ENCODE assay signal across 9 cellular contexts in the genomic region with DNA sequence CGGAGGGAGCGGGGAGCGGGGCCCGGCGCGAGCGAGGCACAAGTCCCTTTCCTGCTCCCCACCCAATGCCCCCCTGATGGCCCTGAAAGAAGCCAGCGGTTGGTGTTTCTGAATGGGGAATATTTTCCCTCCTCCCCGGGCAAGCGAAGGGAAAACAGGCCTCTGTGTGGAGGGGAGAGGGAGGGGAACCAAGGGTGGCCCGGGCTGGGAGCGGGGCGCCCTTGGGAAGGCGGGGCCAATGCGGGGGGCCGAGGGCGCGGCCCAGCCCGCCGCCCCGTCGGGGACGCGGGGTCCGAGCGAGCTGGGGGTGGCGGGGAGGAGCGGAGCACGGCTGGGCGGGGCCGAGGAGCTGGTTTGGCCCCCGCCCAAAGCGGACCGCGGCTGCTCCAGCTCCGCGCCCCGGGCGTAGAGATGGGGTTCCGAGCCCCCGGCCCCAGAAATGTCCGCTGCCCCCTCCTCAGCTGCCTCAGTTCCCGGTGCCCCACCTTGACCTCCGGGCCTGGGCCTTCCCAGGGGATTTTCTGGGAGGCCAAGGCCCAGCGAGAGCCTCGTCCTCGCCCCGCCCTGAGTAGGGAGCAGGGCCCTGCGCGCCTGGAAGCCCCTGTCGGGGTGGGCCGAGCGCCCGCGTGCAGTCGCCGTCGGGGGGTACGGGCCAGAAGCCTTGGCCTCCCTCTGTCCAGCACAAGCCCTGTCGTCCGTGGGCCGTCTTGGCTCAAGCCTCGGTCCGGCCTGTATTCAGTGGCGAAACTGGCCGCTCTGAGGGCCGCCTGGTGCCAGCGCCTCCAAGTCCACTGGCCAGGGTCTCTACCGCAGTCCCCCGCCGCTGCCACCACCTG. TPM values are rescaled to one million over a fixed set of nuclear protein-coding genes. Genes with fewer than 3 reads are reported as not detected.
DNase-seq lines count a peak whose midpoint lies in the region; ATAC-seq and TF ChIP-seq lines count a peak whose summit lies in the region.
"Had no signal": no experiment of that assay in that cellular context is flagged by ENCODE, and none has a peak within 500 bp of the region (broad histone marks: within the 10 kb centered on the region; RNA-seq: fewer than 3 reads in every experiment).

No MANE protein-coding gene starts in this region.

- H3K4me3 ChIP-seq in H7 (ENCODE audit: insufficient read depth, low read depth, low read length) (peak overlapping the region; percentile 46), adrenal gland (peak overlapping the region in 2 of 4 donors; percentile 11 to 60), iPS-18a (ENCODE audit: low read length) (peak overlapping the region; percentile 64), spleen (peak overlapping the region; percentile 12 to 67 (median 40))
- H3K4me3 ChIP-seq: SJSA1 had no signal

- TF ChIP-seq POLR2A in adrenal gland (IDR thresholded peaks at IDR 0.05) (no peak), spleen (IDR thresholded peaks at IDR 0.05) (no peak)

- 4 to 21% (median 12%) methylated on average over 11 to 70 of the region's 71 CpGs for WGBS in adrenal gland, 4 donors
- WGBS in spleen, 5 donors = 20 to 34% (median 22%) methylated on average over 25 to 71 of the region's 71 CpGs

- H3K36me3 ChIP-seq in H7 (replicated peaks; ENCODE audit: control insufficient read depth, insufficient read depth, low read length) (no peaks in the 10 kb centered on the region), adrenal gland (replicated peaks in 1 of 2) (no peaks in the 10 kb centered on the region), iPS-18a (ENCODE audit: control insufficient read depth, low read depth, low read length) (no peaks in the 10 kb centered on the region), spleen (peaks cover 0 to 6% (median 0%) of the 10 kb centered on the region in 6 donors)

- H3K9ac ChIP-seq in iPS-18a (ENCODE audit: low read length) = no peak overlapping the region

- H3K27me3 ChIP-seq in H7 (ENCODE audit: control insufficient read depth, insufficient read depth, low read length) = no peaks in the 10 kb centered on the region
- H3K27me3 ChIP-seq in adrenal gland = no peaks in the 10 kb centered on the region
- H3K27me3 ChIP-seq in iPS-18a (ENCODE audit: control insufficient read depth, insufficient read depth, low read length) = no peaks in the 10 kb centered on the region
- no peaks in the 10 kb centered on the region for H3K27me3 ChIP-seq in spleen (replicated peaks in 1 of 7)
- H3K27me3 ChIP-seq: SJSA1 had no signal

- H3K4me1 ChIP-seq in adrenal gland (replicated peaks in 1 of 2) = peaks cover 25 to 30% of the 10 kb centered on the region in 2 donors
- peaks cover 11% of the 10 kb centered on the region for H3K4me1 ChIP-seq in iPS-18a (ENCODE audit: control insufficient read depth, low read depth, low read length)
- peaks cover 16 to 56% (median 46%) of the 10 kb centered on the region in 6 donors for H3K4me1 ChIP-seq in spleen

- ATAC-seq in GM18858 (IDR thresholded peaks at IDR 0.05; ENCODE audit: unreplicated experiment) = no peak
- ATAC-seq in GM21526 (IDR thresholded peaks at IDR 0.05; ENCODE audit: low FRiP score, unreplicated experiment) = no peak
- no peak for ATAC-seq in HG02623 (IDR thresholded peaks at IDR 0.05; ENCODE audit: unreplicated experiment)

- H3K27ac ChIP-seq in adrenal gland = peak overlapping the region; percentile 60 to 99 (median 84)
- H3K27ac ChIP-seq in iPS-18a (ENCODE audit: low read length) = no peak overlapping the region
- peak overlapping the region; percentile 85 to 91 (median 90) for H3K27ac ChIP-seq in spleen
- H3K27ac ChIP-seq: SJSA1 had no signal

- intact Hi-C loops in adrenal gland (cut with DNase I) (no loop called here), spleen (cut with DNase I; ENCODE audit: low total_unique reads) (no loop called here)

- DNase-seq in H7 (peak; percentile 89), adrenal gland (peak in 4 of 7 donors; percentile 62 to 74 (median 62)), spleen (peak; percentile 87), NCI-H2029 (lab: John Stamatoyannopoulos, UW) (no peak)

- no peaks in the 10 kb centered on the region for H3K9me3 ChIP-seq in adrenal gland (replicated peaks in 1 of 3)
- no peaks in the 10 kb centered on the region for H3K9me3 ChIP-seq in iPS-18a (ENCODE audit: control insufficient read depth, low read depth, low read length)
- H3K9me3 ChIP-seq in spleen = no peaks in the 10 kb centered on the region

- no peak for TF ChIP-seq CTCF in adrenal gland (IDR thresholded peaks at IDR 0.05)
- TF ChIP-seq CTCF in spleen (IDR thresholded peaks at IDR 0.05 in 8 of 11, conservative IDR thresholded peaks at IDR 0.05 in 3 of 11) = no peak

RNA-seq across cellular contexts. Expression of a gene that starts 3.9 kb away (rescaled TPM):
- 4.1 and 4.6 TPM in 2 replicates for total RNA-seq in H7 (2014; rRNA removed; shearing (Covaris generic))
- total RNA-seq in adrenal gland = 100 to 1,000 TPM in 1 of 8 donors, 10 to 100 TPM in 7; 25.1 to 159 (median 46.8) TPM
- 10 to 100 TPM; 23.3 to 26.0 (median 24.4) TPM for polyA plus RNA-seq in adrenal gland
- 10 to 100 TPM; 23.4 to 43.1 (median 27.8) TPM for total RNA-seq in spleen
- polyA plus RNA-seq in spleen = 10 to 100 TPM; 12.9 to 26.7 (median 15.1) TPM

RNA-seq across cellular contexts. Expression of a gene that starts 8.9 kb away (rescaled TPM):
- 1.5 and 6.0 TPM in 2 replicates for total RNA-seq in H7 (2014; rRNA removed; shearing (Covaris generic))
- 10 to 100 TPM; 13.1 to 30.6 (median 23.6) TPM for total RNA-seq in adrenal gland
- 10 to 100 TPM in 2 of 3 donors, 1 to 10 TPM in 1; 7.9 to 71.3 (median 44.5) TPM for polyA plus RNA-seq in adrenal gland
- 10 to 100 TPM; 14.1 to 24.6 (median 20.2) TPM for total RNA-seq in spleen
- 10 to 100 TPM; 22.8 to 32.8 (median 31.8) TPM for polyA plus RNA-seq in spleen

RNA-seq across cellular contexts. Expression of a gene that starts 12.1 kb away (rescaled TPM):
- 24.1 and 28.6 TPM in 2 replicates for total RNA-seq in H7 (2014; rRNA removed; shearing (Covaris generic))
- total RNA-seq in adrenal gland = 100 to 1,000 TPM in 5 of 8 donors, 10 to 100 TPM in 3; 48.6 to 246 (median 149) TPM
- 10 to 100 TPM; 33.2 to 68.1 (median 36.4) TPM for polyA plus RNA-seq in adrenal gland
- 1 to 10 TPM; 2.8 to 9.9 (median 7.1) TPM for total RNA-seq in spleen
- 1 to 10 TPM; 1.5 to 3.5 (median 3.4) TPM for polyA plus RNA-seq in spleen

RNA-seq across cellular contexts. Expression of a gene that starts 17.3 kb away (rescaled TPM):
- total RNA-seq in H7 (2014; rRNA removed; shearing (Covaris generic)) = 11.5 and 11.9 TPM in 2 replicates
- 10 to 100 TPM in 7 of 8 donors, 1 to 10 TPM in 1; 8.5 to 28.1 (median 17.6) TPM for total RNA-seq in adrenal gland
- 10 to 100 TPM in 2 of 3 donors, 1 to 10 TPM in 1; 4.5 to 18.0 (median 14.7) TPM for polyA plus RNA-seq in adrenal gland
- 1 to 10 TPM; 4.0 to 9.4 (median 6.1) TPM for total RNA-seq in spleen
- 10 to 100 TPM in 1 of 3 donors, 1 to 10 TPM in 2; 8.7 to 10.4 (median 9.9) TPM for polyA plus RNA-seq in spleen
